ENCODE assay signal across 25 cellular contexts in the genomic region with DNA sequence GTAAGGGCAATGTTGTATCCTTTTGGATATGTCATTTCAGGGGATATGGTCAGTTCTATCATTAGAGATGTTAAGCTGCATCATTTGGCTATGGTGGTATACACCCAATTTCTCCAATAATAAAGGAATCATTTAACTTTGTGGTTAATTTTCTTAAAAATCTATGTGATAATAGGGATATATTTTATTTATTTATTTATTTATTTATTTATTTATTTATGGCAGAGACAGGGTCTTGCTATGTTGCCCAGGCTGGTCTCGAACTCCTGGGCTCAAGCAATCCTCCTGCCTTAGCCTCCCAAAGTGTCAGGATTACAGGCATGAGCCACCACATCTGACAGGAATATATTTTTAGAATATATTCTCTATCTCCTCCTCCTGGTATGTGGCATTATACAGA.
DNase-seq lines count a peak whose midpoint lies in the region; ATAC-seq, FAIRE-seq and TF ChIP-seq lines count a peak whose summit lies in the region.
"Had no signal": no experiment of that assay in that cellular context is flagged by ENCODE, and none has a peak within 500 bp of the region (broad histone marks: within the 10 kb centered on the region; RNA-seq: fewer than 3 reads in every experiment).

No MANE protein-coding gene starts in this region.

- no peak overlapping the region for H4K8ac ChIP-seq in neuronal stem cell (ENCODE audit: low read depth, low read length)

- no peak for TF ChIP-seq RAD21 in A549 (conservative IDR thresholded peaks at IDR 0.05 in 1 of 2, IDR thresholded peaks at IDR 0.05 in 1 of 2)

- no peak overlapping the region for H3K9ac ChIP-seq in neuronal stem cell (ENCODE audit: low read depth, low read length, poor library complexity)
- H3K9ac ChIP-seq: BLaER1 had no signal

- WGBS in A549 (ENCODE audit: missing lambda C conversion rate): 11% methylated on average over 1 of the region's 1 CpG
- WGBS in neuronal stem cell (ENCODE audit: extremely low coverage in 2 of 2, insufficient read length in 2 of 2, insufficient replicate concordance in 1 of 2), 2 donors: no CpG with 5 or more reads among the region's 1 CpG

- H3K4me1 ChIP-seq in A549: no peaks in the 10 kb centered on the region
- peaks cover 23% of the 10 kb centered on the region for H3K4me1 ChIP-seq in RWPE2 (ENCODE audit: insufficient read depth, poor library complexity, severe bottlenecking)
- H3K4me1 ChIP-seq in neuronal stem cell (ENCODE audit: control insufficient read depth in 2 of 2, insufficient read depth in 1 of 2, low read depth in 1 of 2, low read length in 2 of 2): no peaks in the 10 kb centered on the region
- H3K4me1 ChIP-seq: BLaER1 had no signal

- peak overlapping the region; percentile 36; the same call in 1 of the 2 replicates for H3K27ac Mint-ChIP-seq in HFFc6
- H3K27ac Mint-ChIP-seq: CD14-positive monocyte; CD4-positive, alpha-beta memory T cell; CD4-positive, CD25-positive, alpha-beta regulatory T cell; CD8-positive, alpha-beta memory T cell had no signal

- H3K4me1 Mint-ChIP-seq in HFFc6 (ENCODE audit: low read depth): peaks cover 28% of the 10 kb centered on the region
- H3K4me1 Mint-ChIP-seq: CD14-positive monocyte; CD4-positive, alpha-beta memory T cell; CD4-positive, CD25-positive, alpha-beta regulatory T cell; CD8-positive, alpha-beta memory T cell had no signal

- ATAC-seq in A549 (no peak), RWPE2 (ENCODE audit: low read depth) (no peak), GM21576 (IDR thresholded peaks at IDR 0.05; ENCODE audit: unreplicated experiment) (no peak)
- ATAC-seq: GM12878 had no signal

- H2AFZ ChIP-seq in neuronal stem cell (ENCODE audit: low read length): no peak overlapping the region

- CTCF ChIA-PET in A549 (lab: Yijun Ruan, JAX): no interaction called here

- no peak for TF ChIP-seq POLR2A in A549 (IDR thresholded peaks at IDR 0.05; ENCODE audit: low read length)

- H3K36me3 ChIP-seq in RWPE2 (ENCODE audit: low read depth) (no peaks in the 10 kb centered on the region), H7 (replicated peaks; ENCODE audit: control insufficient read depth, insufficient read depth, low read length) (no peaks in the 10 kb centered on the region), neuronal stem cell (replicated peaks in 1 of 2; ENCODE audit: control insufficient read depth in 2 of 2, insufficient read depth in 2 of 2, low read length in 2 of 2) (no peaks in the 10 kb centered on the region)
- H3K36me3 ChIP-seq: BLaER1 had no signal

- H3K27me3 ChIP-seq in RWPE2 (ENCODE audit: insufficient read depth, poor library complexity, severe bottlenecking): no peaks in the 10 kb centered on the region
- no peaks in the 10 kb centered on the region for H3K27me3 ChIP-seq in H7 (ENCODE audit: control insufficient read depth, insufficient read depth, low read length)
- no peaks in the 10 kb centered on the region for H3K27me3 ChIP-seq in neuronal stem cell (ENCODE audit: control insufficient read depth in 3 of 3, insufficient read depth in 3 of 3, low read depth in 1 of 3, low read length in 3 of 3)
- H3K27me3 ChIP-seq: BE2C, BLaER1 had no signal

- H3K9me3 ChIP-seq in A549 (no peaks in the 10 kb centered on the region), RWPE2 (ENCODE audit: severe bottlenecking) (no peaks in the 10 kb centered on the region), neuronal stem cell (replicated peaks in 1 of 2; ENCODE audit: control insufficient read depth in 2 of 2, insufficient read depth in 1 of 2, low read depth in 1 of 2, low read length in 2 of 2) (no peaks in the 10 kb centered on the region)
- H3K9me3 ChIP-seq: BE2C, BLaER1 had no signal

- H3K4me3 Mint-ChIP-seq in HFFc6: no peak overlapping the region
- H3K4me3 Mint-ChIP-seq: CD14-positive monocyte; CD4-positive, alpha-beta memory T cell; CD4-positive, CD25-positive, alpha-beta regulatory T cell; CD8-positive, alpha-beta memory T cell had no signal

- no peaks in the 10 kb centered on the region for H3K27me3 Mint-ChIP-seq in HFFc6 (ENCODE audit: insufficient read depth)
- H3K27me3 Mint-ChIP-seq: CD4-positive, alpha-beta memory T cell; CD4-positive, CD25-positive, alpha-beta regulatory T cell; CD8-positive, alpha-beta memory T cell had no signal

- no peaks in the 10 kb centered on the region for H3K79me1 ChIP-seq in neuronal stem cell (ENCODE audit: low read depth, low read length)

- no peak overlapping the region for H3K18ac ChIP-seq in neuronal stem cell (ENCODE audit: low read length)

- no peak for FAIRE-seq in A549 (lab: Jason Lieb, UNC)
- FAIRE-seq: GM12878, GM12892, GM18507 had no signal

- no peaks in the 10 kb centered on the region for H3K9me3 Mint-ChIP-seq in HFFc6
- H3K9me3 Mint-ChIP-seq: CD14-positive monocyte; CD4-positive, alpha-beta memory T cell; CD4-positive, CD25-positive, alpha-beta regulatory T cell; CD8-positive, alpha-beta memory T cell had no signal

- TF ChIP-seq EP300 in A549 (IDR thresholded peaks at IDR 0.05): no peak

- no peak overlapping the region for H3K4ac ChIP-seq in neuronal stem cell (ENCODE audit: low read length)

- H2AK5ac ChIP-seq in neuronal stem cell (ENCODE audit: low read depth, low read length): no peak overlapping the region

- H3K4me2 ChIP-seq in A549 (no peak overlapping the region), neuronal stem cell (ENCODE audit: insufficient read depth, low read length, poor library complexity, severe bottlenecking) (no peak overlapping the region)
- H3K4me2 ChIP-seq: BLaER1 had no signal

- H3K23ac ChIP-seq in neuronal stem cell (ENCODE audit: low read depth, low read length, poor library complexity): no peak overlapping the region

- H2BK12ac ChIP-seq in neuronal stem cell (ENCODE audit: low read length): no peak overlapping the region

- no peak overlapping the region for H3K14ac ChIP-seq in neuronal stem cell (ENCODE audit: low read length)

- POLR2A ChIA-PET in A549 (lab: Yijun Ruan, JAX): no interaction called here

- no peak for DNase-seq in A549 (ENCODE audit: low read depth in 1 of 2, low spot score in 1 of 2)
- DNase-seq in HFFc6: no peak
- no peak for DNase-seq in RWPE2 (ENCODE audit: low spot score)
- no peak for DNase-seq in H7
- DNase-seq in neuronal stem cell (ENCODE audit: low spot score): no peak
- DNase-seq: ACHN; BE2C; C1 segment of cervical spinal cord; CD4-positive, alpha-beta memory T cell; CD4-positive, CD25-positive, alpha-beta regulatory T cell; CD8-positive, alpha-beta memory T cell; COR-L47; DMS 273 treated with DMSO at 0.1 percent for 48 hours; DMS153; DMS53; DMS79; DND-41; GDM1 had no signal

- no peak overlapping the region for H3K4me3 ChIP-seq in A549
- H3K4me3 ChIP-seq in RWPE2 (ENCODE audit: severe bottlenecking): no peak overlapping the region
- H3K4me3 ChIP-seq in H7 (ENCODE audit: insufficient read depth, low read depth, low read length): no peak overlapping the region
- no peak overlapping the region for H3K4me3 ChIP-seq in neuronal stem cell (ENCODE audit: low read length in 2 of 2)
- H3K4me3 ChIP-seq: BLaER1, GM12878 had no signal

- no peak overlapping the region for H2BK5ac ChIP-seq in neuronal stem cell (ENCODE audit: low read length)

- H3K27ac ChIP-seq in A549: no peak overlapping the region
- peak overlapping the region; percentile 47 for H3K27ac ChIP-seq in RWPE2 (ENCODE audit: poor library complexity, severe bottlenecking)
- no peak overlapping the region for H3K27ac ChIP-seq in neuronal stem cell (replicated peaks; ENCODE audit: low read length)
- H3K27ac ChIP-seq: 22Rv1, BLaER1 had no signal

- H2BK15ac ChIP-seq in neuronal stem cell (ENCODE audit: low read length): no peak overlapping the region

- no peak overlapping the region for H2BK120ac ChIP-seq in neuronal stem cell (ENCODE audit: low read depth, low read length)

- H3K36me3 Mint-ChIP-seq in HFFc6 (ENCODE audit: low read depth): peaks cover 14% of the 10 kb centered on the region; the same call in 1 of the 2 replicates
- H3K36me3 Mint-ChIP-seq: CD14-positive monocyte had no signal

- no peak overlapping the region for H4K91ac ChIP-seq in neuronal stem cell (ENCODE audit: low read depth, low read length, poor library complexity)

- TF ChIP-seq CTCF in A549 (IDR thresholded peaks at IDR 0.05) (no peak), HFFc6 (IDR thresholded peaks at IDR 0.05) (no peak), RWPE2 (IDR thresholded peaks at IDR 0.05; ENCODE audit: poor library complexity, severe bottlenecking) (no peak)

TF ChIP-seq in A549, 52 proteins besides CTCF, POLR2A, EP300 and RAD21:
- peak; percentile 70 for TF ChIP-seq ZC3H11A (IDR thresholded peaks at IDR 0.05)
- no peak for TF ChIP-seq CHD4 (IDR thresholded peaks at IDR 0.05; ENCODE audit: borderline replicate concordance)
